Comparison of ENCODE assay signal across 17 cellular contexts in the genomic region with DNA sequence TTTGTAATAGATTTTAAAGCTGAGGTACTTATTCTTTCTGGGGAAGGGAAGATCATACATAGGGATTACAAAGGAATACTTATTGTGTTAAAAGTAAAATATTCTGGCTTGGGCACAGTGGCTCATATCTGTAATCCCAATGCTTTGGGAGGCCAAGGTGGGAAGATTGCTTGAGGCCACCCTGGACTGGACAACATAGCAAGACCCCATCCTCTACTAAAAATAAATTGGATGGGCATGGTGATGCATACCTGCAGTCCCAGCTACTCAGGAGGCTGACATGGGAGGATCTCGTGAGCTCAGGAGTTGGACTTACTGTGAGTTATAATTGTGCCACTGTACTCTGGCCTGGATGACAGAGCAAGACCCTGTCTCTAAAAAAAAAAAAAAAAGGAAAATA. TPM values are rescaled to one million over a fixed set of nuclear protein-coding genes. Genes with fewer than 3 reads are reported as not detected.
DNase-seq lines count a peak whose midpoint lies in the region; ATAC-seq and TF ChIP-seq lines count a peak whose summit lies in the region.
"Had no signal": no experiment of that assay in that cellular context is flagged by ENCODE, and none has a peak within 500 bp of the region (broad histone marks: within the 10 kb centered on the region; RNA-seq: fewer than 3 reads in every experiment).

No MANE protein-coding gene starts in this region.

- H3K4me2 ChIP-seq in HCT116 (ENCODE audit: low read length): peak overlapping the region; percentile 67; the same call in 1 of the 2 replicates

- TF ChIP-seq CTCF in HCT116 (IDR thresholded peaks at IDR 0.05 in 2 of 3, conservative IDR thresholded peaks at IDR 0.05 in 1 of 3; ENCODE audit: borderline replicate concordance in 1 of 3, insufficient read depth in 1 of 3, low read depth in 2 of 3, low read length in 2 of 3): no peak
- no peak for TF ChIP-seq CTCF in WTC11 (IDR thresholded peaks at IDR 0.05)

- no peak overlapping the region for H3K9ac ChIP-seq in HCT116 (ENCODE audit: low read length)
- H3K9ac ChIP-seq: BLaER1 treated with 17β-estradiol and CSF1 and Interleukin-3, amounts not matched to agents 10 nM and 100 nM; GM23248 had no signal

- RAD21 ChIA-PET in HCT116 (lab: Charles Lee; ENCODE audit: low non-redundant PET in 1 of 2, low total read pairs in 2 of 2, uncharacterized antibody in 2 of 2, unreplicated experiment in 2 of 2): no interaction called here

- H3K9me3 ChIP-seq in HCT116 (ENCODE audit: control insufficient read depth in 1 of 2, insufficient read depth in 1 of 2, low read depth in 1 of 2, low read length in 2 of 2): no peaks in the 10 kb centered on the region
- H3K9me3 ChIP-seq: BLaER1 treated with 17β-estradiol and CSF1 and Interleukin-3, amounts not matched to agents 10 nM and 100 nM; HAP-1 had no signal

- H3K27ac Mint-ChIP-seq in WTC11: no peak overlapping the region
- no peak overlapping the region for H3K27ac Mint-ChIP-seq in activated CD4-positive, alpha-beta T cell treated with anti-CD3 and anti-CD28 coated beads, Interleukin-2, amount 10 ng/mL, durations not matched to agents 24 days and 14 days
- H3K27ac Mint-ChIP-seq: B cell; CD8-positive, alpha-beta T cell; IgD-negative memory B cell had no signal

- no peak for ATAC-seq in HCT116
- ATAC-seq in WTC11: no peak
- no peak for ATAC-seq in GM21423 (IDR thresholded peaks at IDR 0.05; ENCODE audit: unreplicated experiment)
- ATAC-seq: CD8-positive, alpha-beta T cell; GM12878 had no signal

- no peaks in the 10 kb centered on the region for H3K36me3 ChIP-seq in HCT116 (ENCODE audit: control insufficient read depth in 1 of 2, insufficient read depth in 2 of 2, low read length in 2 of 2)
- H3K36me3 ChIP-seq: HAP-1 had no signal

- no peak overlapping the region for H3K4me3 ChIP-seq in HCT116 (replicated peaks in 1 of 2; ENCODE audit: low read depth in 1 of 2, low read length in 2 of 2)
- H3K4me3 ChIP-seq: BLaER1 treated with 17β-estradiol and CSF1 and Interleukin-3, amounts not matched to agents 10 nM and 100 nM; GM12878; GM23248; HAP-1 had no signal

- CTCF ChIA-PET in HCT116 (lab: Charles Lee): interaction anchor here (1.1 to 1.3 kb wide), 3 partner anchors 15 to 58 kb away, joined by 3 read pairs; a partner anchor contains a TSS
- CTCF ChIA-PET in WTC11 (lab: Charles Lee): interaction anchor here (0.9 to 1.4 kb wide), 2 partner anchors 13 to 73 kb away, joined by 4 to 5 read pairs; no protein-coding TSS in a partner anchor

- H3K9me3 Mint-ChIP-seq in WTC11: no peaks in the 10 kb centered on the region
- H3K9me3 Mint-ChIP-seq in activated CD4-positive, alpha-beta T cell treated with anti-CD3 and anti-CD28 coated beads, Interleukin-2, amount 10 ng/mL, durations not matched to agents 24 days and 14 days: no peaks in the 10 kb centered on the region
- H3K9me3 Mint-ChIP-seq: CD8-positive, alpha-beta T cell; HFFc6; IgD-negative memory B cell had no signal

- no peaks in the 10 kb centered on the region for H3K27me3 ChIP-seq in HCT116 (ENCODE audit: insufficient read depth, low read length)
- H3K27me3 ChIP-seq: BLaER1 treated with 17β-estradiol and CSF1 and Interleukin-3, amounts not matched to agents 10 nM and 100 nM had no signal

- H3K79me2 ChIP-seq in HCT116 (ENCODE audit: insufficient read depth, low read length): no peaks in the 10 kb centered on the region

- H3K4me1 ChIP-seq in HCT116 (ENCODE audit: control insufficient read depth in 1 of 2, insufficient read depth in 2 of 2, low read length in 2 of 2): peaks cover 7 to 13% of the 10 kb centered on the region in 2 experiments
- H3K4me1 ChIP-seq: HAP-1 had no signal

- H3K4me1 Mint-ChIP-seq in WTC11: no peaks in the 10 kb centered on the region
- H3K4me1 Mint-ChIP-seq in activated CD4-positive, alpha-beta T cell treated with anti-CD3 and anti-CD28 coated beads, Interleukin-2, amount 10 ng/mL, durations not matched to agents 24 days and 14 days: no peaks in the 10 kb centered on the region
- H3K4me1 Mint-ChIP-seq: B cell had no signal

- H3K27ac ChIP-seq in HCT116 (ENCODE audit: low read depth, low read length): no peak overlapping the region
- H3K27ac ChIP-seq: BLaER1 treated with 17β-estradiol and CSF1 and Interleukin-3, amounts not matched to agents 10 nM and 100 nM; GM23248 had no signal

- no peak for TF ChIP-seq RAD21 in HCT116 (IDR thresholded peaks at IDR 0.05; ENCODE audit: low read depth)

- H3K27me3 Mint-ChIP-seq in WTC11 (ENCODE audit: low read depth): no peaks in the 10 kb centered on the region; the same call in 1 of the 2 replicates
- no peaks in the 10 kb centered on the region for H3K27me3 Mint-ChIP-seq in activated CD4-positive, alpha-beta T cell treated with anti-CD3 and anti-CD28 coated beads, Interleukin-2, amount 10 ng/mL, durations not matched to agents 24 days and 14 days
- H3K27me3 Mint-ChIP-seq: B cell, IgD-negative memory B cell had no signal

- no peak overlapping the region for H3K4me3 Mint-ChIP-seq in WTC11
- H3K4me3 Mint-ChIP-seq in activated CD4-positive, alpha-beta T cell treated with anti-CD3 and anti-CD28 coated beads, Interleukin-2, amount 10 ng/mL, durations not matched to agents 24 days and 14 days: no peak overlapping the region
- H3K4me3 Mint-ChIP-seq: B cell; CD8-positive, alpha-beta T cell; HFFc6; IgD-negative memory B cell had no signal

- H2AFZ ChIP-seq in HCT116 (ENCODE audit: low read depth, low read length, poor library complexity, severe bottlenecking): no peak overlapping the region
- H2AFZ ChIP-seq: GM23248 had no signal

- no peaks in the 10 kb centered on the region for H4K20me1 ChIP-seq in HCT116 (ENCODE audit: insufficient read depth)
- H4K20me1 ChIP-seq: BLaER1 treated with 17β-estradiol and CSF1 and Interleukin-3, amounts not matched to agents 10 nM and 100 nM had no signal

- H3K9me2 ChIP-seq in HCT116 (ENCODE audit: insufficient read depth): no peaks in the 10 kb centered on the region

- no peak for TF ChIP-seq POLR2A in HCT116 (IDR thresholded peaks at IDR 0.05; ENCODE audit: borderline replicate concordance, extremely low read depth, insufficient read depth, insufficient read length)

- no peaks in the 10 kb centered on the region for H3K36me3 Mint-ChIP-seq in WTC11
- H3K36me3 Mint-ChIP-seq in activated CD4-positive, alpha-beta T cell treated with anti-CD3 and anti-CD28 coated beads, Interleukin-2, amount 10 ng/mL, durations not matched to agents 24 days and 14 days (ENCODE audit: low read depth): peaks cover 6% of the 10 kb centered on the region

- POLR2A ChIA-PET in HCT116 (lab: Charles Lee) (no interaction called here), WTC11 (lab: Charles Lee) (no interaction called here)

- BruUV-seq in HCT116 (replicated peaks; lab: Mats Ljungman, UMichigan): no TSS peak

- DNase-seq in HCT116 (ENCODE audit: low read depth, low spot score) (no peak), WTC11 (ENCODE audit: low spot score) (no peak), mesenteric fat pad (ENCODE audit: low spot score) (peak; percentile 9)
- DNase-seq in activated CD4-positive, alpha-beta T cell treated with anti-CD3 and anti-CD28 coated beads, Interleukin-2, amount 10 ng/mL, durations not matched to agents 24 days and 14 days: no peak
- DNase-seq: CD8-positive, alpha-beta T cell; DMS 273 treated with DMSO at 0.1 percent for 48 hours; DMS53; DND-41; HFFc6; KG1 had no signal

- intact Hi-C loops in HCT116 (cut with micrococcal nuclease): no loop called here
- intact Hi-C loops in activated CD4-positive, alpha-beta T cell treated with anti-CD3 and anti-CD28 coated beads, Interleukin-2, amount 10 ng/mL, durations not matched to agents 24 days and 14 days (cut with micrococcal nuclease): no loop called here

TF ChIP-seq in HCT116, 20 proteins besides CTCF, POLR2A, EP300 and RAD21 (continues in another document):
- TF ChIP-seq SRF (IDR thresholded peaks at IDR 0.05; ENCODE audit: low read depth): no peak

TF ChIP-seq in WTC11, 78 proteins besides CTCF, POLR2A, EP300 and RAD21:
- TF ChIP-seq ZNF121 (CRISPR knock-in tag; IDR thresholded peaks at IDR 0.05) (peak; percentile 66), OVOL2 (CRISPR knock-in tag; IDR thresholded peaks at IDR 0.05; ENCODE audit: borderline replicate concordance) (no peak), CREM (CRISPR knock-in tag; IDR thresholded peaks at IDR 0.05) (no peak), ZNF232 (CRISPR knock-in tag; IDR thresholded peaks at IDR 0.05) (no peak), ZNF416 (CRISPR knock-in tag; IDR thresholded peaks at IDR 0.05) (no peak), FOXP1 (CRISPR knock-in tag; IDR thresholded peaks at IDR 0.05; ENCODE audit: borderline replicate concordance) (no peak), ZNF263 (CRISPR knock-in tag; IDR thresholded peaks at IDR 0.05; ENCODE audit: low read depth) (no peak)

RNA-seq across cellular contexts. Expression of a gene that starts 27.6 kb away (rescaled TPM):
- total RNA-seq in HCT116 (2021; ENCODE audit: unreplicated experiment) (7.7 TPM), WTC11 (2021) (1.4 to 3.3 TPM (median 1.7 TPM) in 3 replicates), mesenteric fat pad (15.7 TPM)
- 6.5 and 6.6 TPM in 2 replicates for polyA plus RNA-seq in HCT116 (2012)
- 19.4 and 20.3 TPM in 2 replicates for total RNA-seq in activated CD4-positive, alpha-beta T cell treated with anti-CD3 and anti-CD28 coated beads, Interleukin-2, amount 10 ng/mL, durations not matched to agents 24 days and 14 days

RNA-seq across cellular contexts. Expression of a gene that starts 37.9 kb away (rescaled TPM):
- total RNA-seq in HCT116 (2021; ENCODE audit: unreplicated experiment): 0.17 TPM
- 0.41 and 0.91 TPM in 2 replicates for polyA plus RNA-seq in HCT116 (2012)
- total RNA-seq in WTC11 (2021): 12.7 to 16.4 TPM (median 13.6 TPM) in 3 replicates
- 0.64 TPM for total RNA-seq in mesenteric fat pad
- total RNA-seq in activated CD4-positive, alpha-beta T cell treated with anti-CD3 and anti-CD28 coated beads, Interleukin-2, amount 10 ng/mL, durations not matched to agents 24 days and 14 days: 2.9 and 3.0 TPM in 2 replicates

RNA-seq across cellular contexts. Expression of a gene that starts 38.7 kb away (rescaled TPM):
- total RNA-seq in HCT116 (2021; ENCODE audit: unreplicated experiment) (50.5 TPM), WTC11 (2021) (72.8 to 76.3 TPM (median 75.5 TPM) in 3 replicates), mesenteric fat pad (97.4 TPM)
- polyA plus RNA-seq in HCT116 (2012): 25.2 and 30.7 TPM in 2 replicates
- total RNA-seq in activated CD4-positive, alpha-beta T cell treated with anti-CD3 and anti-CD28 coated beads, Interleukin-2, amount 10 ng/mL, durations not matched to agents 24 days and 14 days: 189 and 190 TPM in 2 replicates

RNA-seq across cellular contexts. Expression of a gene that starts 48.3 kb away (rescaled TPM):
- 8.2 TPM for total RNA-seq in HCT116 (2021; ENCODE audit: unreplicated experiment)
- 4.8 and 6.5 TPM in 2 replicates for polyA plus RNA-seq in HCT116 (2012)
- 16.3 to 21.0 TPM (median 18.1 TPM) in 3 replicates for total RNA-seq in WTC11 (2021)
- 4.8 TPM for total RNA-seq in mesenteric fat pad
- total RNA-seq in activated CD4-positive, alpha-beta T cell treated with anti-CD3 and anti-CD28 coated beads, Interleukin-2, amount 10 ng/mL, durations not matched to agents 24 days and 14 days: 2.3 and 2.5 TPM in 2 replicates
- polyA plus RNA-seq: IgD-negative memory B cell had no signal

RNA-seq across cellular contexts. Expression of a gene that starts 50.6 kb away (rescaled TPM):
- total RNA-seq in HCT116 (2021; ENCODE audit: unreplicated experiment): not detected
- 0.15 and 0.31 TPM in 2 replicates for polyA plus RNA-seq in HCT116 (2012)
- total RNA-seq in WTC11 (2021): 2.9 to 5.4 TPM (median 3.6 TPM) in 3 replicates
- total RNA-seq in mesenteric fat pad: 5.4 TPM
- 1.0 and 1.2 TPM in 2 replicates for total RNA-seq in activated CD4-positive, alpha-beta T cell treated with anti-CD3 and anti-CD28 coated beads, Interleukin-2, amount 10 ng/mL, durations not matched to agents 24 days and 14 days
